ENCODE assay signal across 8 cellular contexts in the genomic region with DNA sequence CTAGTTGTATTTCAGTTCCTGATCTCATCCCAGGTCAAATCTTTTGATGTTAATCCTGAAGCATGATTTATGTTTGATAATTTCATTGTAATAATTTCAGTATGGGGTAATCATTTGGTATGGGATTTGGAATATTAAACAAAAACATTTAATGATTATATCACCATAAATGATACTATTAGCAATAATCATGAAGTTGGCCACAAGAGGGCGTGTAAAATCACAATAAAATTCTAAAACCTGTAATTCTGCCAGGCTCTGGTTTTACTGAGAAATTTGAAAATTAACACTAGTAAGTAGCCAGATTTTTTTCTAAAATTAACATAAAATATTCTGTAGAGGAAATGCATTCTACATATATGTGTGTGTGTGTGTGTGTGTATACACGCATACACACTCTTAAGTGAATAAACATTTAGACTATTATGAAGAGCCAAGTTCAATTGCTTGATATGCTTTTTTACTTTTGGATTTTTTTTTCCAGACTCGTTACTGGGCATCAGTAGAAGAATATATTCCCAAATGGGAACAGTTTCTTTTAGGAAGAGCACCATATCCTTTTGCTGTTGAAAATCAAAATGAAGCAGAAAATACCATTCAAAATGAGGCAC. TPM values are rescaled to one million over a fixed set of nuclear protein-coding genes. Genes with fewer than 3 reads are reported as not detected.
DNase-seq lines count a peak whose midpoint lies in the region; ATAC-seq, FAIRE-seq and TF ChIP-seq lines count a peak whose summit lies in the region.

No MANE protein-coding gene starts in this region.

- FAIRE-seq in bronchial epithelial cell (lab: Jason Lieb, UNC) = no peak

- H3F3A ChIP-seq in DOHH2 (ENCODE audit: control insufficient read depth, insufficient read depth) (no peaks in the 10 kb centered on the region), neural cell (ENCODE audit: insufficient read depth, low read length, poor library complexity, severe bottlenecking) (no peaks in the 10 kb centered on the region)

- peak; percentile 74 for TF ChIP-seq RAD21 in neural cell (conservative IDR thresholded peaks at IDR 0.05)

- H3K9me2 ChIP-seq in DOHH2 (replicated peaks; ENCODE audit: control insufficient read depth, low read length) (no peaks in the 10 kb centered on the region), neural cell (ENCODE audit: insufficient read depth, low read length) (no peaks in the 10 kb centered on the region)

- no peak overlapping the region for H3K27ac ChIP-seq in DOHH2 (ENCODE audit: low read depth, low read length)
- no peak overlapping the region for H3K27ac ChIP-seq in neural cell (ENCODE audit: low read length)

- H2AFZ ChIP-seq in neural cell (ENCODE audit: low read depth, low read length) = no peak overlapping the region

- TF ChIP-seq CTCF in DOHH2 (IDR thresholded peaks at IDR 0.05; ENCODE audit: low read depth, low read length, poor library complexity, severe bottlenecking) (peak; percentile 69), bronchial epithelial cell (IDR thresholded peaks at IDR 0.05; ENCODE audit: insufficient read depth, low read length, severe bottlenecking) (no peak), neural cell (IDR thresholded peaks at IDR 0.05; ENCODE audit: poor library complexity, severe bottlenecking) (peak; percentile 76)

- no peak for ATAC-seq in GM18867 (IDR thresholded peaks at IDR 0.05; ENCODE audit: unreplicated experiment)
- ATAC-seq in HG03442 (IDR thresholded peaks at IDR 0.05; ENCODE audit: unreplicated experiment) = no peak
- ATAC-seq in GM18519 (IDR thresholded peaks at IDR 0.05; ENCODE audit: low FRiP score, unreplicated experiment) = no peak

- H3K36me3 ChIP-seq in DOHH2 (ENCODE audit: control insufficient read depth, low read length) = no peaks in the 10 kb centered on the region
- no peaks in the 10 kb centered on the region for H3K36me3 ChIP-seq in bronchial epithelial cell (ENCODE audit: control insufficient read depth, insufficient read depth, low read length)
- peaks cover 7% of the 10 kb centered on the region for H3K36me3 ChIP-seq in neural cell (ENCODE audit: insufficient read depth, low read length)

- DNase-seq in KBM-7 (peak; percentile 6), bronchial epithelial cell (ENCODE audit: low read depth) (peak; percentile 12)
- DNase-seq in NK-92 treated with Interleukin-12 subunit alpha and Interleukin-12 subunit beta, amount 100 ng/mL, for 24 hours (lab: John Stamatoyannopoulos, UW) = no peak

- no peaks in the 10 kb centered on the region for H3K9me3 ChIP-seq in DOHH2 (ENCODE audit: control insufficient read depth, insufficient read depth, low read length)
- H3K9me3 ChIP-seq in neural cell (ENCODE audit: low read length) = no peaks in the 10 kb centered on the region

- H3K4me2 ChIP-seq in DOHH2 (ENCODE audit: low read length) (no peak overlapping the region), neural cell (ENCODE audit: low read length) (no peak overlapping the region)

- H4K20me1 ChIP-seq in DOHH2 (ENCODE audit: control insufficient read depth, insufficient read depth, low read depth, low read length) (no peaks in the 10 kb centered on the region), neural cell (ENCODE audit: insufficient read depth) (no peaks in the 10 kb centered on the region)

- H3K9ac ChIP-seq in neural cell (ENCODE audit: low read length) = no peak overlapping the region

- no peaks in the 10 kb centered on the region for H3K79me2 ChIP-seq in DOHH2 (ENCODE audit: control insufficient read depth, low read length)
- H3K79me2 ChIP-seq in neural cell (replicated peaks; ENCODE audit: insufficient read depth, low read length) = no peaks in the 10 kb centered on the region

- TF ChIP-seq EP300 in neural cell (conservative IDR thresholded peaks at IDR 0.05; ENCODE audit: poor library complexity, severe bottlenecking) = no peak

- in situ Hi-C loops in KBM-7 (cut with MboI; ENCODE audit: low pct_unique_long_range_greater_than_20kb, low sequenced_read_pairs) = loop anchor here (25.0 kb wide), 1 partner anchor 229 kb away; no protein-coding TSS in a partner anchor

- H3K4me1 ChIP-seq in DOHH2 (ENCODE audit: control insufficient read depth, low read length) = no peaks in the 10 kb centered on the region

- peaks cover 20% of the 10 kb centered on the region for H3K27me3 ChIP-seq in DOHH2 (ENCODE audit: control insufficient read depth, low read length)
- no peaks in the 10 kb centered on the region for H3K27me3 ChIP-seq in bronchial epithelial cell (ENCODE audit: control insufficient read depth, insufficient read depth, low read length)
- H3K27me3 ChIP-seq in neural cell (ENCODE audit: insufficient read depth, low read depth, low read length) = no peaks in the 10 kb centered on the region

- H3K4me3 ChIP-seq in DOHH2 (ENCODE audit: low read length) (no peak overlapping the region), bronchial epithelial cell (ENCODE audit: low read depth, low read length) (no peak overlapping the region), neural cell (ENCODE audit: low read length) (no peak overlapping the region)

TF ChIP-seq in neural cell, 6 proteins besides CTCF, POLR2A, EP300 and RAD21:
- TF ChIP-seq SMC3 (conservative IDR thresholded peaks at IDR 0.05; ENCODE audit: poor library complexity) (peak; percentile 85), TAF1 (IDR thresholded peaks at IDR 0.05; ENCODE audit: low read depth) (no peak), EZH2 (IDR thresholded peaks at IDR 0.05; ENCODE audit: borderline replicate concordance, insufficient read depth, low read length, poor library complexity, severe bottlenecking) (no peak), MXI1 (conservative IDR thresholded peaks at IDR 0.05; ENCODE audit: poor library complexity, severe bottlenecking) (no peak)

RNA-seq across cellular contexts. Expression of a gene that starts 40.5 kb away (rescaled TPM):
- total RNA-seq in bronchial epithelial cell = not detected in 2 replicates
- polyA plus RNA-seq in neural cell = 0.47 TPM in 1 of 2 replicates, not detected in the other
- polyA minus RNA-seq in neural cell = not detected in 2 replicates
